ENCODE assay signal across 27 cellular contexts in genomic region chr13:105497597-105497996, GRCh38. TPM values are rescaled to one million over a fixed set of nuclear protein-coding genes. Genes with fewer than 3 reads are reported as not detected.
"Had no signal": no experiment of that assay in that cellular context is flagged by ENCODE, and none has a peak within 500 bp of the region (broad histone marks: within the 10 kb centered on the region; RNA-seq: fewer than 3 reads in every experiment).

No MANE protein-coding gene starts in this region.

- H3K4me3 ChIP-seq: breast epithelium, esophagus muscularis mucosa, gastroesophageal sphincter, left ventricle myocardium inferior, testis had no signal

- H3K27me3 ChIP-seq: breast epithelium, esophagus muscularis mucosa, gastroesophageal sphincter, testis had no signal

- H3K27ac ChIP-seq: breast epithelium, esophagus muscularis mucosa, gastroesophageal sphincter, left ventricle myocardium inferior, testis had no signal

- H3K36me3 ChIP-seq: breast epithelium, esophagus muscularis mucosa, gastroesophageal sphincter, left ventricle myocardium inferior had no signal

- DNase-seq: activated CD4-positive, alpha-beta memory T cell treated with anti-CD3 and anti-CD28 coated beads for 36 hours; activated CD4-positive, alpha-beta T cell treated with anti-CD3 and anti-CD28 coated beads for 4 hours; activated CD4-positive, CD25-positive, alpha-beta regulatory T cell; activated effector memory CD4-positive, alpha-beta T cell treated with Interleukin-2 at 50 U/mL for 16 hours; activated naive CD4-positive, alpha-beta T cell treated with anti-CD3 and anti-CD28 coated beads for 36 hours; activated naive CD8-positive, alpha-beta T cell treated with anti-CD3 and anti-CD28 coated beads, Interleukin-2, amount 10 ng/mL, durations not matched to agents 7 days and 5 days; activated T-cell treated with anti-CD3 and anti-CD28 coated beads, Interleukin-2, amount 50 U/mL, for 72 hours; amniotic stem cell; effector memory CD4-positive, alpha-beta T cell; head of caudate nucleus; hypothalamus; kidney; left ventricle myocardium inferior; midbrain; stimulated activated CD4-positive, alpha-beta T cell treated with anti-CD3 and anti-CD28 coated beads, Interleukin-4, amount 100 ng/mL, for 1 hour; stimulated activated naive CD4-positive, alpha-beta T cell; T1000; testis had no signal

- H3K4me1 ChIP-seq: breast epithelium, esophagus muscularis mucosa, gastroesophageal sphincter, left ventricle myocardium inferior, testis had no signal

- FAIRE-seq: colon, kidney had no signal

- H3K9me3 ChIP-seq: breast epithelium, esophagus muscularis mucosa, gastroesophageal sphincter, left ventricle myocardium inferior, testis had no signal

- ATAC-seq: activated T-cell treated with anti-CD3 and anti-CD28 coated beads, Interleukin-2, amount 50 U/mL, for 72 hours; gastroesophageal sphincter; natural killer cell treated with Interleukin-12 subunit alpha and Interleukin-12 subunit beta and Interleukin-15 and Interleukin-18, amount 100 ng/mL, for 72 hours had no signal

RNA-seq across cellular contexts. Expression of gene DAOA, which starts 31.8 kb away (rescaled TPM):
- total RNA-seq: activated CD4-positive, alpha-beta memory T cell treated with anti-CD3 and anti-CD28 coated beads for 36 hours; activated naive CD4-positive, alpha-beta T cell treated with anti-CD3 and anti-CD28 coated beads for 36 hours; activated naive CD8-positive, alpha-beta T cell treated with anti-CD3 and anti-CD28 coated beads, Interleukin-2, amount 10 ng/mL, durations not matched to agents 7 days and 5 days; activated T-cell treated with anti-CD3 and anti-CD28 coated beads, Interleukin-2, amount 50 U/mL, for 72 hours; breast epithelium; dermis microvascular lymphatic vessel endothelial cell; esophagus muscularis mucosa; gastroesophageal sphincter; kidney; left ventricle myocardium inferior; natural killer cell treated with Interleukin-12 subunit alpha and Interleukin-12 subunit beta and Interleukin-15 and Interleukin-18, amount 100 ng/mL, for 72 hours; osteocyte; progenitor cell of endocrine pancreas; ureter had no signal
